Comparison of ENCODE assay signal across 20 cellular contexts in genomic region chr9:131457746-131458145, GRCh38. TPM values are rescaled to one million over a fixed set of nuclear protein-coding genes. Genes with fewer than 3 reads are reported as not detected.
A peak's percentile ranks its signal among the peaks of the same experiment; 100 is the strongest.
DNase-seq lines count a peak whose midpoint lies in the region; ATAC-seq and TF ChIP-seq lines count a peak whose summit lies in the region.
"Had no signal": no experiment of that assay in that cellular context is flagged by ENCODE, and none has a peak within 500 bp of the region (broad histone marks: within the 10 kb centered on the region; RNA-seq: fewer than 3 reads in every experiment).

No MANE protein-coding gene starts in this region.

- H3K36me3 ChIP-seq in IMR-90 (ENCODE audit: control insufficient read depth, insufficient read depth, low read length) (peaks cover 66% of the 10 kb centered on the region), MM.1S (replicated peaks; ENCODE audit: insufficient read depth, low read length) (peaks cover 25% of the 10 kb centered on the region)

- H3K27ac ChIP-seq in IMR-90 (ENCODE audit: insufficient read depth, low read length) (no peak overlapping the region), MM.1S (ENCODE audit: low read length) (no peak overlapping the region)
- H3K27ac ChIP-seq: HL-60, left ventricle myocardium inferior, stomach, tibial artery had no signal

- no peak overlapping the region for H4K5ac ChIP-seq in IMR-90 (ENCODE audit: low read depth, low read length)

- peaks cover 33% of the 10 kb centered on the region for H3K4me1 Mint-ChIP-seq in central memory CD8-positive, alpha-beta T cell

- no peaks in the 10 kb centered on the region for H3K27me3 Mint-ChIP-seq in central memory CD8-positive, alpha-beta T cell
- H3K27me3 Mint-ChIP-seq: CD8-positive, alpha-beta memory T cell; naive B cell had no signal

- no peak overlapping the region for H3K4me3 Mint-ChIP-seq in central memory CD8-positive, alpha-beta T cell
- H3K4me3 Mint-ChIP-seq: activated T-cell treated with anti-CD3 and anti-CD28 coated beads, Interleukin-2, amount 50 U/mL, for 72 hours had no signal

- H4K20me1 ChIP-seq in IMR-90 (ENCODE audit: insufficient read depth, low read length): peaks cover 13% of the 10 kb centered on the region; the same call in 1 of the 2 replicates
- peaks cover 6% of the 10 kb centered on the region for H4K20me1 ChIP-seq in MM.1S (ENCODE audit: insufficient read depth, low read length)

- BruUV-seq in IMR-90 (replicated peaks; lab: Mats Ljungman, UMichigan): no TSS peak

- H3K27ac Mint-ChIP-seq in central memory CD8-positive, alpha-beta T cell (ENCODE audit: low read depth): peak overlapping the region; percentile 2

- H3K27me3 ChIP-seq in IMR-90 (ENCODE audit: control insufficient read depth, insufficient read depth, low read length): no peaks in the 10 kb centered on the region
- H3K27me3 ChIP-seq in MM.1S (replicated peaks; ENCODE audit: insufficient read depth, low read length): no peaks in the 10 kb centered on the region
- H3K27me3 ChIP-seq: stomach, tibial artery had no signal

- H3K56ac ChIP-seq in IMR-90 (ENCODE audit: extremely low read depth, insufficient read depth, low read length): no peak overlapping the region

- H2BK15ac ChIP-seq in IMR-90 (ENCODE audit: low read depth, low read length): no peak overlapping the region

- no peak overlapping the region for H3K18ac ChIP-seq in IMR-90 (ENCODE audit: low read depth, low read length)

- H3K79me2 ChIP-seq in MM.1S (ENCODE audit: low read length): peaks cover 89% of the 10 kb centered on the region

- dilution Hi-C loops in IMR-90 (cut with HindIII; ENCODE audit: low sequenced_read_pairs, unreplicated experiment): no loop called here

- no peak overlapping the region for H4K91ac ChIP-seq in IMR-90 (ENCODE audit: insufficient read depth, low read depth, low read length)

- peaks cover 7% of the 10 kb centered on the region; the same call in 1 of the 2 replicates for H3K9me1 ChIP-seq in IMR-90 (ENCODE audit: insufficient read depth, low read length)

- H2AK5ac ChIP-seq in IMR-90 (ENCODE audit: low read depth, low read length): no peak overlapping the region

- ATAC-seq in IMR-90 (ENCODE audit: low read depth): no peak
- no peak for ATAC-seq in central memory CD8-positive, alpha-beta T cell (replicated peaks; ENCODE audit: extremely low read depth, poor library complexity, severe bottlenecking)
- ATAC-seq: activated T-cell treated with anti-CD3 and anti-CD28 coated beads, Interleukin-2, amount 50 U/mL, for 72 hours had no signal

- DNase-seq in activated effector memory CD4-positive, alpha-beta T cell treated with anti-CD3 and anti-CD28 coated beads, Interleukin-2, amount 50 U/mL, for 16 hours: peak; percentile 37
- no peak for DNase-seq in activated effector memory CD4-positive, alpha-beta T cell treated with Interleukin-2 at 50 U/mL for 16 hours
- DNase-seq in IMR-90 (no peak), posterior vena cava (ENCODE audit: low spot score) (peak; percentile 25), NCI-H146 treated with DMSO at 0.1 percent for 48 hours (lab: John Stamatoyannopoulos, UW; ENCODE audit: unreplicated experiment) (no peak), MM.1S (no peak)
- no peak for DNase-seq in central memory CD8-positive, alpha-beta T cell (ENCODE audit: low spot score in 2 of 2)
- DNase-seq in activated T-cell treated with anti-CD3 and anti-CD28 coated beads, Interleukin-2, amount 50 U/mL, for 1 hour: no peak
- DNase-seq: activated CD4-positive, alpha-beta T cell treated with anti-CD3 and anti-CD28 coated beads for 1 hour; activated T-cell treated with anti-CD3 and anti-CD28 coated beads, Interleukin-2, amount 50 U/mL, for 72 hours; CD8-positive, alpha-beta memory T cell; cerebellar nuclear complex; left ventricle myocardium inferior; naive B cell; NCI-H1694; SK-N-SH; stomach; T-helper 2 cell; tibial artery had no signal

- no peaks in the 10 kb centered on the region for H3K9me2 ChIP-seq in MM.1S (replicated peaks; ENCODE audit: insufficient read depth, low read length)
- H3K9me2 ChIP-seq: SK-N-SH had no signal

- peaks cover 76% of the 10 kb centered on the region for H3K36me3 Mint-ChIP-seq in central memory CD8-positive, alpha-beta T cell (ENCODE audit: insufficient read depth)

- intact Hi-C loops in IMR-90 (cut with micrococcal nuclease) (no loop called here), posterior vena cava (cut with DNase I) (no loop called here)

- peak overlapping the region; percentile 26 for H2AK9ac ChIP-seq in IMR-90 (replicated peaks; ENCODE audit: low read depth, low read length, poor library complexity)

- H3K14ac ChIP-seq in IMR-90 (replicated peaks; ENCODE audit: low read depth, low read length): no peak overlapping the region

- TF ChIP-seq CTCF in IMR-90 (conservative IDR thresholded peaks at IDR 0.05; ENCODE audit: low read depth, low read length): no peak
- no peak for TF ChIP-seq CTCF in MM.1S (IDR thresholded peaks at IDR 0.05; ENCODE audit: low read length)

- H2AFZ ChIP-seq in IMR-90 (replicated peaks; ENCODE audit: low read length, poor library complexity) (no peak overlapping the region), MM.1S (ENCODE audit: low read length) (no peak overlapping the region)

- no peak overlapping the region for H3K4me2 ChIP-seq in IMR-90 (ENCODE audit: low read depth, low read length)
- H3K4me2 ChIP-seq in MM.1S (ENCODE audit: low read depth, low read length): no peak overlapping the region
- H3K4me2 ChIP-seq: SK-N-SH had no signal

- no peak overlapping the region for H3K4ac ChIP-seq in IMR-90 (ENCODE audit: low read depth, low read length)

- TF ChIP-seq RAD21 in IMR-90 (IDR thresholded peaks at IDR 0.05; ENCODE audit: low read length): no peak

- no peak overlapping the region for H3K23ac ChIP-seq in IMR-90 (ENCODE audit: low read depth, low read length)

- no peaks in the 10 kb centered on the region for H3K9me3 ChIP-seq in IMR-90 (ENCODE audit: control insufficient read depth, insufficient read depth, low read length)
- H3K9me3 ChIP-seq in MM.1S (replicated peaks; ENCODE audit: insufficient read depth, low read length): no peaks in the 10 kb centered on the region
- H3K9me3 ChIP-seq: left ventricle myocardium inferior, SK-N-SH, stomach, tibial artery had no signal

- no peak overlapping the region for H3K9ac ChIP-seq in IMR-90 (ENCODE audit: low read depth, low read length)
- no peak overlapping the region for H3K9ac ChIP-seq in MM.1S (ENCODE audit: low read length)
- H3K9ac ChIP-seq: SK-N-SH had no signal

- H2BK20ac ChIP-seq in IMR-90 (ENCODE audit: low read depth, low read length): no peak overlapping the region

- H2BK120ac ChIP-seq in IMR-90 (ENCODE audit: low read depth, low read length): no peak overlapping the region

- POLR2A ChIA-PET in IMR-90 (lab: Charles Lee; ENCODE audit: unreplicated experiment): no interaction called here

- H4K8ac ChIP-seq in IMR-90 (ENCODE audit: low read depth in 2 of 2, low read length in 2 of 2): no peak overlapping the region

- no peaks in the 10 kb centered on the region for H3F3A ChIP-seq in MM.1S (ENCODE audit: insufficient read depth, low read length)

- no peak for TF ChIP-seq POLR2A in IMR-90 (IDR thresholded peaks at IDR 0.05; ENCODE audit: low read depth, low read length)

- CTCF ChIA-PET in IMR-90 (lab: Yijun Ruan, JAX): no interaction called here

- H3K4me3 ChIP-seq in IMR-90 (ENCODE audit: insufficient read depth, low read depth, low read length): no peak overlapping the region
- no peak overlapping the region for H3K4me3 ChIP-seq in MM.1S (ENCODE audit: low read length)
- H3K4me3 ChIP-seq: left ventricle myocardium inferior, stomach, tibial artery had no signal

- H2BK5ac ChIP-seq in IMR-90 (ENCODE audit: low read depth, low read length, poor library complexity, severe bottlenecking): no peak overlapping the region

- H3K4me1 ChIP-seq in IMR-90 (ENCODE audit: control insufficient read depth, insufficient read depth, low read length): no peaks in the 10 kb centered on the region
- no peaks in the 10 kb centered on the region for H3K4me1 ChIP-seq in MM.1S (ENCODE audit: low read length)
- H3K4me1 ChIP-seq: left ventricle myocardium inferior, stomach, tibial artery had no signal

- in situ Hi-C loops in IMR-90 (cut with MboI; ENCODE audit: low sequenced_read_pairs): no loop called here

- WGBS in IMR-90 (ENCODE audit: extremely low coverage in 2 of 2, insufficient read length in 1 of 2), 2 experiments: 87% methylated on average over 2 of the region's 10 CpGs; no CpG with 5 or more reads in 1 of the 2 experiments

- peaks cover 47 to 52% of the 10 kb centered on the region in 2 experiments for H3K79me1 ChIP-seq in IMR-90 (ENCODE audit: low read depth in 1 of 2, low read length in 2 of 2)

- H3K9me3 Mint-ChIP-seq in central memory CD8-positive, alpha-beta T cell: no peaks in the 10 kb centered on the region
- H3K9me3 Mint-ChIP-seq: activated T-cell treated with anti-CD3 and anti-CD28 coated beads, Interleukin-2, amount 50 U/mL, for 72 hours; naive B cell had no signal

TF ChIP-seq in IMR-90, 13 proteins besides CTCF, POLR2A, EP300 and RAD21 (continues in another document):
- TF ChIP-seq, protein P1, sequence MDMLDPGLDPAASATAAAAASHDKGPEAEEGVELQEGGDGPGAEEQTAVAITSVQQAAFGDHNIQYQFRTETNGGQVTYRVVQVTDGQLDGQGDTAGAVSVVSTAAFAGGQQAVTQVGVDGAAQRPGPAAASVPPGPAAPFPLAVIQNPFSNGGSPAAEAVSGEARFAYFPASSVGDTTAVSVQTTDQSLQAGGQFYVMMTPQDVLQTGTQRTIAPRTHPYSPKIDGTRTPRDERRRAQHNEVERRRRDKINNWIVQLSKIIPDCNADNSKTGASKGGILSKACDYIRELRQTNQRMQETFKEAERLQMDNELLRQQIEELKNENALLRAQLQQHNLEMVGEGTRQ (IDR thresholded peaks at IDR 0.05; ENCODE audit: low read depth, low read length): no peak
- TF ChIP-seq, protein P2, sequence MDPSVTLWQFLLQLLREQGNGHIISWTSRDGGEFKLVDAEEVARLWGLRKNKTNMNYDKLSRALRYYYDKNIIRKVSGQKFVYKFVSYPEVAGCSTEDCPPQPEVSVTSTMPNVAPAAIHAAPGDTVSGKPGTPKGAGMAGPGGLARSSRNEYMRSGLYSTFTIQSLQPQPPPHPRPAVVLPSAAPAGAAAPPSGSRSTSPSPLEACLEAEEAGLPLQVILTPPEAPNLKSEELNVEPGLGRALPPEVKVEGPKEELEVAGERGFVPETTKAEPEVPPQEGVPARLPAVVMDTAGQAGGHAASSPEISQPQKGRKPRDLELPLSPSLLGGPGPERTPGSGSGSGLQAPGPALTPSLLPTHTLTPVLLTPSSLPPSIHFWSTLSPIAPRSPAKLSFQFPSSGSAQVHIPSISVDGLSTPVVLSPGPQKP (IDR thresholded peaks at IDR 0.05; ENCODE audit: borderline replicate concordance, low read depth, low read length): no peak
- TF ChIP-seq BHLHE40 (IDR thresholded peaks at IDR 0.05; ENCODE audit: low read depth, low read length) (no peak), NFE2L2 (IDR thresholded peaks at IDR 0.05; ENCODE audit: low read depth, low read length) (no peak), SMC3 (IDR thresholded peaks at IDR 0.05; ENCODE audit: low read depth, low read length) (no peak), FOS (IDR thresholded peaks at IDR 0.05; ENCODE audit: low read depth, low read length) (no peak)

RNA-seq across cellular contexts. Expression of gene POMT1, which starts 45.0 kb away (rescaled TPM):
- total RNA-seq in IMR-90 (2012; rRNA removed) (24.2 and 25.0 TPM in 2 replicates), posterior vena cava (10 to 100 TPM; 18.2 to 22.8 TPM)
- 34.7 and 36.5 TPM in 2 replicates for polyA plus RNA-seq in IMR-90 (2012; rRNA removed)
- 19.9 and 26.6 TPM in 2 replicates for polyA plus RNA-seq in IMR-90 (2012; cell fraction: cytosol; rRNA removed)
- 182 and 232 TPM in 2 replicates for polyA plus RNA-seq in IMR-90 (2012; cell fraction: nucleus; rRNA removed; ENCODE audit: low replicate concordance)

Comparison
In these comparisons a context has a peak if more than half of its experiments do, and no peak if none do; other contexts are left out.
1. DNase-seq: peak in activated effector memory CD4-positive, alpha-beta T cell treated with anti-CD3 and anti-CD28 coated beads, Interleukin-2, amount 50 U/mL, for 16 hours (single experiment) and posterior vena cava (single experiment); none in activated effector memory CD4-positive, alpha-beta T cell treated with Interleukin-2 at 50 U/mL for 16 hours (single experiment), IMR-90 (single experiment), central memory CD8-positive, alpha-beta T cell (0 of 2), NCI-H146 treated with DMSO at 0.1 percent for 48 hours (single experiment), MM.1S (single experiment) and activated T-cell treated with anti-CD3 and anti-CD28 coated beads, Interleukin-2, amount 50 U/mL, for 1 hour (single experiment).